Comparison of ENCODE assay signal across 8 cellular contexts in genomic region chr13:48234652-48235099, GRCh38. TPM values are rescaled to one million over a fixed set of nuclear protein-coding genes. Genes with fewer than 3 reads are reported as not detected.
A peak's percentile ranks its signal among the peaks of the same experiment; 100 is the strongest.
DNase-seq lines count a peak whose midpoint lies in the region; ATAC-seq and TF ChIP-seq lines count a peak whose summit lies in the region.

No MANE protein-coding gene starts in this region.

- no peak for ATAC-seq in GM21717 (IDR thresholded peaks at IDR 0.05; ENCODE audit: unreplicated experiment)
- ATAC-seq in GM19395 (IDR thresholded peaks at IDR 0.05; ENCODE audit: unreplicated experiment): no peak

- peak overlapping the region; percentile 51; the same call in 1 of the 2 replicates for H3K9ac ChIP-seq in iPS-20b (ENCODE audit: low read depth, low read length)

- 3 to 8% (median 4%) methylated on average over 4 of the region's 4 CpGs for WGBS in stomach, 5 donors

- no peaks in the 10 kb centered on the region for H3K36me3 ChIP-seq in iPS-20b (ENCODE audit: insufficient read depth, low read depth, low read length)
- peaks cover 0 to 8% (median 6%) of the 10 kb centered on the region in 4 donors for H3K36me3 ChIP-seq in stomach

- H3K4me3 ChIP-seq in iPS-20b (ENCODE audit: low read length) (peak overlapping the region; percentile 91), stomach (peak overlapping the region; percentile 82 to 97 (median 88))

- no peaks in the 10 kb centered on the region for H3K9me3 Mint-ChIP-seq in activated naive CD8-positive, alpha-beta T cell treated with anti-CD3 and anti-CD28 coated beads for 36 hours

- H3K27ac ChIP-seq in iPS-20b (ENCODE audit: low read length): no peak overlapping the region
- peak overlapping the region in 4 of 5 donors; percentile 100 for H3K27ac ChIP-seq in stomach

- H3K27me3 ChIP-seq in iPS-20b (ENCODE audit: insufficient read depth, low read length): peaks cover 17% of the 10 kb centered on the region; the same call in 1 of the 2 replicates
- H3K27me3 ChIP-seq in stomach: no peaks in the 10 kb centered on the region

- H3K4me1 ChIP-seq in iPS-20b (ENCODE audit: insufficient read depth, low read length) (peaks cover 34% of the 10 kb centered on the region), stomach (peaks cover 17 to 73% (median 49%) of the 10 kb centered on the region in 4 donors)

- TF ChIP-seq POLR2A in stomach (IDR thresholded peaks at IDR 0.05): no peak

- H3K4me1 Mint-ChIP-seq in activated naive CD8-positive, alpha-beta T cell treated with anti-CD3 and anti-CD28 coated beads for 36 hours: peaks cover 61% of the 10 kb centered on the region

- H3K27me3 Mint-ChIP-seq in activated naive CD8-positive, alpha-beta T cell treated with anti-CD3 and anti-CD28 coated beads for 36 hours: no peaks in the 10 kb centered on the region

- intact Hi-C loops in stomach (cut with DNase I; ENCODE audit: low total_unique reads): no loop called here

- no peak for TF ChIP-seq CTCF in stomach (IDR thresholded peaks at IDR 0.05)

- peak overlapping the region; percentile 75 for H3K4me3 Mint-ChIP-seq in activated naive CD8-positive, alpha-beta T cell treated with anti-CD3 and anti-CD28 coated beads for 36 hours

- DNase-seq in NCI-H82 (lab: John Stamatoyannopoulos, UW): peak; percentile 50
- no peak for DNase-seq in NCI-H82 treated with DMSO at 0.1 percent for 48 hours (lab: John Stamatoyannopoulos, UW; ENCODE audit: unreplicated experiment)
- no peak for DNase-seq in activated naive CD8-positive, alpha-beta T cell treated with anti-CD3 and anti-CD28 coated beads for 36 hours
- DNase-seq in stomach: no peak
- DNase-seq in COLO668 (lab: John Stamatoyannopoulos, UW; ENCODE audit: unreplicated experiment): no peak

- H3K27ac Mint-ChIP-seq in activated naive CD8-positive, alpha-beta T cell treated with anti-CD3 and anti-CD28 coated beads for 36 hours: peak overlapping the region; percentile 90

- TF ChIP-seq EP300 in stomach (IDR thresholded peaks at IDR 0.05): no peak

- no peaks in the 10 kb centered on the region for H3K36me3 Mint-ChIP-seq in activated naive CD8-positive, alpha-beta T cell treated with anti-CD3 and anti-CD28 coated beads for 36 hours

- H3K9me3 ChIP-seq in iPS-20b (ENCODE audit: insufficient read depth, low read depth, low read length) (no peaks in the 10 kb centered on the region), stomach (no peaks in the 10 kb centered on the region)

RNA-seq across cellular contexts. Expression of gene ITM2B, which starts 1.7 kb away (rescaled TPM):
- 10 to 100 TPM; 90.7 to 95.9 TPM for total RNA-seq in activated naive CD8-positive, alpha-beta T cell treated with anti-CD3 and anti-CD28 coated beads for 36 hours
- 100 to 1,000 TPM; 271 to 419 (median 293) TPM for total RNA-seq in stomach
- polyA plus RNA-seq in stomach: 100 to 1,000 TPM; 113 to 359 (median 141) TPM
